25 cellular contexts compared by ENCODE assay signal in the genomic region with DNA sequence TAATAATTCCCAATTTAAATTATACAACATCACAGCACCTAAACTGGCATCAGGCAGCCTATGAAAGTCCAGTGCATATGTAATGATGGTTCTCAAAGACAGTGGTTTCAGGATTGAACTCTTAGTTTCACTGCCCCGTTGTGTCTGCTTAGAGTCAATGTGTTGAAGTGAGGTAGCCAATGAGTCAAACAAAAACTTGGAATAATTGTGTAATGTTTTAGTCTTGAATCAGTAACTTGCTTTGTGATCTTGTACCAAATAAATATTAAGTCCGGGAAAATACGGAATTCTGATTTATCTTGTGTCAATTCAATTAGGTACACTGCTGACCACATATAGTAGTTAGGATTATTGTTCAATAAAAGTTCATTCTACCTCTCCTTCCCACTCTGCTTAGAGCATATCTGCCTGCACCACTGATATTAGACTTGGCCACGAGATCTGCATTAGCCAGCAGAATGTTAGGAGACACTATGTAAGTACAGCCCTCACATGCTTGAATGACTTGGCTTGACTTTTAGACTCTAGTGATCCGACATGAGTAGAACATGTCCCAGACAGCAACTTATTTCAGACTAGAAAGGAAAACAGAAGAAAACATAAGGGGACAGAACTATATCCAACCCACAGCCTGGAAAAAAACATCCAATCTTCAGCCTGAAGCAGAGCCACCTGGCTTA.
"Had no signal": no experiment of that assay in that cellular context is flagged by ENCODE, and none has a peak within 500 bp of the region (broad histone marks: within the 10 kb centered on the region; RNA-seq: fewer than 3 reads in every experiment).

No MANE protein-coding gene starts in this region.

- H3K4me1 Mint-ChIP-seq: memory B cell, nephron progenitor cell had no signal

- H3K36me3 ChIP-seq: gastroesophageal sphincter, heart left ventricle, left lung, prostate gland, sigmoid colon, stomach, transverse colon, upper lobe of right lung, vagina had no signal

- H3K27ac ChIP-seq: foreskin keratinocyte, gastroesophageal sphincter, heart left ventricle, hepatocyte, left lung, prostate gland, sigmoid colon, stomach, testis, transverse colon, upper lobe of right lung, vagina had no signal

- H3K27me3 ChIP-seq: foreskin keratinocyte, gastroesophageal sphincter, heart left ventricle, hepatocyte, left lung, sigmoid colon, stomach, testis, transverse colon, upper lobe of right lung, vagina had no signal

- H3K9me3 ChIP-seq: prostate gland, testis, transverse colon, upper lobe of right lung, vagina had no signal

- ATAC-seq: effector memory CD8-positive, alpha-beta T cell; foreskin keratinocyte; gastroesophageal sphincter; heart left ventricle; left cardiac atrium; left lung; right cardiac atrium; stimulated activated effector memory CD8-positive, alpha-beta T cell treated with anti-CD3 and anti-CD28 coated beads, Interleukin-12 subunit alpha, Interleukin-12 subunit beta, amount 100 ng/mL, for 72 hours; upper lobe of right lung had no signal

- H3K36me3 Mint-ChIP-seq: stimulated activated effector memory CD8-positive, alpha-beta T cell treated with anti-CD3 and anti-CD28 coated beads, Interleukin-12 subunit alpha, Interleukin-12 subunit beta, amount 100 ng/mL, for 72 hours had no signal

- H3K4me3 ChIP-seq: gastroesophageal sphincter, heart left ventricle, hepatocyte, left lung, prostate gland, sigmoid colon, stomach, testis, transverse colon, upper lobe of right lung, vagina had no signal

- H3K27ac Mint-ChIP-seq: effector memory CD8-positive, alpha-beta T cell; memory B cell; nephron progenitor cell; stimulated activated effector memory CD8-positive, alpha-beta T cell treated with anti-CD3 and anti-CD28 coated beads, Interleukin-12 subunit alpha, Interleukin-12 subunit beta, amount 100 ng/mL, for 72 hours had no signal

- H3K4me3 Mint-ChIP-seq: effector memory CD8-positive, alpha-beta T cell; memory B cell; nephron progenitor cell; stimulated activated effector memory CD8-positive, alpha-beta T cell treated with anti-CD3 and anti-CD28 coated beads, Interleukin-12 subunit alpha, Interleukin-12 subunit beta, amount 100 ng/mL, for 72 hours had no signal

- DNase-seq: cerebellar nuclear complex; cortex of kidney; effector memory CD8-positive, alpha-beta T cell; foreskin keratinocyte; heart left ventricle; kidney; left cardiac atrium; left lung; nephron progenitor cell; nucleus accumbens; right cardiac atrium; sigmoid colon; stimulated activated CD4-positive, alpha-beta T cell treated with anti-CD3 and anti-CD28 coated beads, Interleukin-2, amount 100 ng/mL, for 24 hours; stimulated activated CD4-positive, alpha-beta T cell treated with anti-CD3 and anti-CD28 coated beads, Interleukin-4, amount 100 ng/mL, for 24 hours; stimulated activated naive CD4-positive, alpha-beta T cell treated with Interleukin-2 at 50 U/mL for 16 hours; stomach; testis; transverse colon; upper lobe of right lung had no signal

- H3K27me3 Mint-ChIP-seq: effector memory CD8-positive, alpha-beta T cell; memory B cell had no signal

- H3K4me1 ChIP-seq: foreskin keratinocyte, gastroesophageal sphincter, heart left ventricle, left lung, prostate gland, sigmoid colon, stomach, testis, transverse colon, upper lobe of right lung, vagina had no signal
